Comparison of ENCODE assay signal across 1 cellular context in the genomic region with DNA sequence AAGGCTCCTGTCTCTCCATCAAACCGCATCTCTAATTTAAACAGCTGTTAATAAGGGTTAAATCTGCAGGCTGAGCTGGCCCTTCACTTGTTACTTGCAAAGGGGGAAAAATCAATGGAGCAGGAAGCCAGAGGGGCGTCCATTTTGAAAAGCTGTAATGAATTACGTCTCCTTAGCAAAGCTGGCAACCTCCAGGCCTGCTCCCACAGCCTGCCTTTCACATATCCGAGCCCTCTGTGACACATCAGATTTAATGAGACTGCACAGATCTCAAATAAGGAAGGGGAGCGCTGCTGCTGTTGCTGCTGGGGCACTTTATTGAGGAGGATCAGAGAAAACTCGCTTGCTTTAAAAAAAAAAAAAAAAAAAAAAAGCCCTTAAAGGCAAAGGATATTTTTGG.
TF ChIP-seq lines count a peak whose summit lies in the region.

No MANE protein-coding gene starts in this region.

TF ChIP-seq in SK-N-SH, 30 proteins besides CTCF, POLR2A, EP300 and RAD21:
- TF ChIP-seq, protein P1, sequence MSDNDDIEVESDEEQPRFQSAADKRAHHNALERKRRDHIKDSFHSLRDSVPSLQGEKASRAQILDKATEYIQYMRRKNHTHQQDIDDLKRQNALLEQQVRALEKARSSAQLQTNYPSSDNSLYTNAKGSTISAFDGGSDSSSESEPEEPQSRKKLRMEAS (IDR thresholded peaks at IDR 0.05; ENCODE audit: low read depth), result no peak
- TF ChIP-seq FOXM1 (IDR thresholded peaks at IDR 0.05; ENCODE audit: low read depth), result no peak
- TF ChIP-seq MXI1 (IDR thresholded peaks at IDR 0.05; ENCODE audit: low read depth, low read length), result no peak
- no peak for TF ChIP-seq FOSL2 (IDR thresholded peaks at IDR 0.05; ENCODE audit: borderline replicate concordance, low read depth)
- no peak for TF ChIP-seq MEF2A (IDR thresholded peaks at IDR 0.05; ENCODE audit: borderline replicate concordance, low read depth)
- TF ChIP-seq EZH2phosphoT487 (IDR thresholded peaks at IDR 0.05; ENCODE audit: borderline replicate concordance, low read depth), result no peak
- TF ChIP-seq, protein P2, sequence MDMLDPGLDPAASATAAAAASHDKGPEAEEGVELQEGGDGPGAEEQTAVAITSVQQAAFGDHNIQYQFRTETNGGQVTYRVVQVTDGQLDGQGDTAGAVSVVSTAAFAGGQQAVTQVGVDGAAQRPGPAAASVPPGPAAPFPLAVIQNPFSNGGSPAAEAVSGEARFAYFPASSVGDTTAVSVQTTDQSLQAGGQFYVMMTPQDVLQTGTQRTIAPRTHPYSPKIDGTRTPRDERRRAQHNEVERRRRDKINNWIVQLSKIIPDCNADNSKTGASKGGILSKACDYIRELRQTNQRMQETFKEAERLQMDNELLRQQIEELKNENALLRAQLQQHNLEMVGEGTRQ (IDR thresholded peaks at IDR 0.05; ENCODE audit: borderline replicate concordance, low read depth, low read length), result no peak
- TF ChIP-seq, protein P3, sequence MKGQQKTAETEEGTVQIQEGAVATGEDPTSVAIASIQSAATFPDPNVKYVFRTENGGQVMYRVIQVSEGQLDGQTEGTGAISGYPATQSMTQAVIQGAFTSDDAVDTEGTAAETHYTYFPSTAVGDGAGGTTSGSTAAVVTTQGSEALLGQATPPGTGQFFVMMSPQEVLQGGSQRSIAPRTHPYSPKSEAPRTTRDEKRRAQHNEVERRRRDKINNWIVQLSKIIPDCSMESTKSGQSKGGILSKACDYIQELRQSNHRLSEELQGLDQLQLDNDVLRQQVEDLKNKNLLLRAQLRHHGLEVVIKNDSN (IDR thresholded peaks at IDR 0.05; ENCODE audit: borderline replicate concordance, low read depth), result no peak
TF ChIP-seq in SK-N-SH: peak in this region for 0.
